9 cellular contexts compared by ENCODE assay signal in genomic region chr15:52496776-52497470, GRCh38. TPM values are rescaled to one million over a fixed set of nuclear protein-coding genes. Genes with fewer than 3 reads are reported as not detected.
DNase-seq lines count a peak whose midpoint lies in the region; ATAC-seq, FAIRE-seq and TF ChIP-seq lines count a peak whose summit lies in the region.
"Had no signal": no experiment of that assay in that cellular context is flagged by ENCODE, and none has a peak within 500 bp of the region (broad histone marks: within the 10 kb centered on the region; RNA-seq: fewer than 3 reads in every experiment).

No MANE protein-coding gene starts in this region.

- H3K27me3 ChIP-seq in astrocyte (ENCODE audit: insufficient read depth, low read length): no peaks in the 10 kb centered on the region
- H3K27me3 ChIP-seq in WERI-Rb-1 (ENCODE audit: insufficient read depth, low read depth, severe bottlenecking): no peaks in the 10 kb centered on the region

- peak overlapping the region; percentile 28 for H3K4me2 ChIP-seq in astrocyte (ENCODE audit: low read length)

- H3K4me3 ChIP-seq in astrocyte (ENCODE audit: insufficient read depth, low read depth, low read length) (no peak overlapping the region), WERI-Rb-1 (ENCODE audit: low read depth, low read length) (no peak overlapping the region)

- FAIRE-seq in astrocyte (lab: Jason Lieb, UNC): no peak

- H3K36me3 ChIP-seq in astrocyte (ENCODE audit: insufficient read depth, low read length): no peaks in the 10 kb centered on the region
- no peaks in the 10 kb centered on the region for H3K36me3 ChIP-seq in WERI-Rb-1

- no peak overlapping the region for H3K9ac ChIP-seq in astrocyte (ENCODE audit: low read length)

- H3K36me3 Mint-ChIP-seq in astrocyte (ENCODE audit: low read depth, unreplicated experiment): no peaks in the 10 kb centered on the region

- DNase-seq in GDM1 (lab: John Stamatoyannopoulos, UW) (peak; percentile 11), NCI-H2171 (lab: John Stamatoyannopoulos, UW) (peak; percentile 44), astrocyte (ENCODE audit: low read depth) (peak; percentile 34), WERI-Rb-1 (no peak), HuH-7 (ENCODE audit: low spot score) (no peak)
- peak; percentile 71 for DNase-seq in stimulated activated CD4-positive, alpha-beta T cell treated with anti-CD3 and anti-CD28 coated beads, Interleukin-15, amount 100 ng/mL, for 24 hours
- DNase-seq: NCI-H1105 had no signal

- H4K20me1 ChIP-seq in astrocyte (ENCODE audit: insufficient read depth, low read length): peaks cover 7% of the 10 kb centered on the region

- peaks cover 16% of the 10 kb centered on the region for H3K4me1 Mint-ChIP-seq in astrocyte (ENCODE audit: low read depth, unreplicated experiment)

- H3K9me3 ChIP-seq in astrocyte (ENCODE audit: insufficient read depth, low read depth, low read length): no peaks in the 10 kb centered on the region
- no peaks in the 10 kb centered on the region for H3K9me3 ChIP-seq in WERI-Rb-1 (ENCODE audit: severe bottlenecking)

- no peak overlapping the region for H3K27ac ChIP-seq in astrocyte (ENCODE audit: low read depth, low read length)
- H3K27ac ChIP-seq in WERI-Rb-1: no peak overlapping the region

- TF ChIP-seq CTCF in astrocyte (IDR thresholded peaks at IDR 0.05; ENCODE audit: insufficient read depth, low read depth, low read length): no peak
- no peak for TF ChIP-seq CTCF in WERI-Rb-1 (IDR thresholded peaks at IDR 0.05; ENCODE audit: low read depth, low read length)

- peak overlapping the region; percentile 58 for H3K27ac Mint-ChIP-seq in astrocyte (ENCODE audit: unreplicated experiment)

- H3K27me3 Mint-ChIP-seq in astrocyte (ENCODE audit: low read depth, unreplicated experiment): no peaks in the 10 kb centered on the region

- no peak overlapping the region for H3K4me3 Mint-ChIP-seq in astrocyte (ENCODE audit: unreplicated experiment)

- H3K79me2 ChIP-seq in astrocyte (ENCODE audit: insufficient read depth, low read length): peaks cover 24% of the 10 kb centered on the region

- no peaks in the 10 kb centered on the region for H3K9me3 Mint-ChIP-seq in astrocyte (ENCODE audit: unreplicated experiment)

- ATAC-seq in HG03520 (IDR thresholded peaks at IDR 0.05; ENCODE audit: unreplicated experiment) (no peak), GM19035 (IDR thresholded peaks at IDR 0.05; ENCODE audit: unreplicated experiment) (no peak)

- peaks cover 6% of the 10 kb centered on the region for H3K4me1 ChIP-seq in astrocyte (ENCODE audit: insufficient read depth, low read length)

- H2AFZ ChIP-seq in astrocyte (ENCODE audit: low read depth, low read length): no peak overlapping the region

RNA-seq across cellular contexts. Expression of gene MYO5A, which starts 31.8 kb away (rescaled TPM):
- total RNA-seq in astrocyte: 47.6 and 47.7 TPM in 2 replicates

Comparison
In these comparisons a context has a peak if more than half of its experiments do, and no peak if none do; other contexts are left out.
1. DNase-seq: peak in GDM1 (single experiment), NCI-H2171 (single experiment), astrocyte (single experiment) and stimulated activated CD4-positive, alpha-beta T cell treated with anti-CD3 and anti-CD28 coated beads, Interleukin-15, amount 100 ng/mL, for 24 hours (single experiment); none in WERI-Rb-1 (single experiment) and HuH-7 (single experiment).